Comparison of ENCODE assay signal across 8 cellular contexts in genomic region chr12:10612954-10613333, GRCh38. TPM values are rescaled to one million over a fixed set of nuclear protein-coding genes. Genes with fewer than 3 reads are reported as not detected.
DNase-seq lines count a peak whose midpoint lies in the region; ATAC-seq and TF ChIP-seq lines count a peak whose summit lies in the region.

No MANE protein-coding gene starts in this region.

- H3K9me3 ChIP-seq in left ventricle myocardium inferior (replicated peaks): no peaks in the 10 kb centered on the region
- H3K9me3 ChIP-seq in gastrocnemius medialis: no peaks in the 10 kb centered on the region

- in situ Hi-C loops in gastrocnemius medialis (cut with MboI; ENCODE audit: low sequenced_read_pairs in 4 of 4): loop anchor here in 3 of 4 donors (5.0 to 25.0 kb wide), 2 partner anchors 139 to 574 kb away; partner anchors contain the start of gene TAS2R42 (in 1 of the 3)

- peaks cover 23% of the 10 kb centered on the region for H3K4me1 ChIP-seq in left ventricle myocardium inferior
- peaks cover 12 to 16% of the 10 kb centered on the region in 2 donors for H3K4me1 ChIP-seq in gastrocnemius medialis

- intact Hi-C loops in activated CD4-positive, alpha-beta T cell treated with anti-CD3 and anti-CD28 coated beads, Interleukin-2, amount 10 ng/mL, durations not matched to agents 24 days and 14 days (cut with micrococcal nuclease): loop anchor here (1.0 to 5.0 kb wide), 5 partner anchors 62 to 746 kb away; partner anchors contain the start of genes CLEC2B, GABARAPL1, SMIM10L1 and STYK1
- intact Hi-C loops in left ventricle myocardium inferior (cut with micrococcal nuclease): loop anchor here (5.0 kb wide), 1 partner anchor 134 kb away; no protein-coding TSS in a partner anchor
- intact Hi-C loops in gastrocnemius medialis (cut with DNase I; ENCODE audit: low total_unique reads): loop anchor here (1.0 to 10.0 kb wide), 5 partner anchors 62 to 558 kb away; partner anchors contain the start of genes GABARAPL1, SMIM10L1, STYK1 and YBX3

- no peaks in the 10 kb centered on the region for H3K9me3 Mint-ChIP-seq in activated CD4-positive, alpha-beta T cell treated with anti-CD3 and anti-CD28 coated beads, Interleukin-2, amount 10 ng/mL, durations not matched to agents 24 days and 14 days

- peak overlapping the region; percentile 100 for H3K27ac Mint-ChIP-seq in activated CD4-positive, alpha-beta T cell treated with anti-CD3 and anti-CD28 coated beads, Interleukin-2, amount 10 ng/mL, durations not matched to agents 24 days and 14 days

- TF ChIP-seq POLR2A in gastrocnemius medialis (IDR thresholded peaks at IDR 0.05): no peak

- H3K36me3 ChIP-seq in left ventricle myocardium inferior (peaks cover 22% of the 10 kb centered on the region), gastrocnemius medialis (peaks cover 0 to 19% of the 10 kb centered on the region in 2 donors)

- H3K27me3 Mint-ChIP-seq in activated CD4-positive, alpha-beta T cell treated with anti-CD3 and anti-CD28 coated beads, Interleukin-2, amount 10 ng/mL, durations not matched to agents 24 days and 14 days: peaks cover 14% of the 10 kb centered on the region

- H3K27ac ChIP-seq in left ventricle myocardium inferior (replicated peaks) (peak overlapping the region; percentile 85), gastrocnemius medialis (peak overlapping the region; percentile 90 to 91 (median 90))

- H3K4me3 Mint-ChIP-seq in activated CD4-positive, alpha-beta T cell treated with anti-CD3 and anti-CD28 coated beads, Interleukin-2, amount 10 ng/mL, durations not matched to agents 24 days and 14 days: peak overlapping the region; percentile 100

- DNase-seq in activated CD4-positive, alpha-beta T cell treated with anti-CD3 and anti-CD28 coated beads, Interleukin-2, amount 10 ng/mL, durations not matched to agents 24 days and 14 days: no peak
- no peak for DNase-seq in activated CD4-positive, alpha-beta T cell treated with anti-CD3 and anti-CD28 coated beads, Interleukin-2, amount 50 U/mL, for 4 hours
- DNase-seq in left ventricle myocardium inferior: no peak
- DNase-seq in gastrocnemius medialis: no peak
- no peak for DNase-seq in T1000 (lab: John Stamatoyannopoulos, UW)
- no peak for DNase-seq in NCI-H2196 treated with DMSO at 0.1 percent for 48 hours (lab: John Stamatoyannopoulos, UW; ENCODE audit: unreplicated experiment)

- H3K36me3 Mint-ChIP-seq in activated CD4-positive, alpha-beta T cell treated with anti-CD3 and anti-CD28 coated beads, Interleukin-2, amount 10 ng/mL, durations not matched to agents 24 days and 14 days (ENCODE audit: low read depth): peaks cover 27% of the 10 kb centered on the region

- no peaks in the 10 kb centered on the region for H3K27me3 ChIP-seq in left ventricle myocardium inferior (ENCODE audit: low read depth)
- no peaks in the 10 kb centered on the region for H3K27me3 ChIP-seq in gastrocnemius medialis

- H3K4me1 Mint-ChIP-seq in activated CD4-positive, alpha-beta T cell treated with anti-CD3 and anti-CD28 coated beads, Interleukin-2, amount 10 ng/mL, durations not matched to agents 24 days and 14 days: peaks cover 27% of the 10 kb centered on the region

- TF ChIP-seq CTCF in WI38 (IDR thresholded peaks at IDR 0.05; ENCODE audit: low read depth, low read length) (no peak), left ventricle myocardium inferior (IDR thresholded peaks at IDR 0.05; ENCODE audit: borderline replicate concordance) (no peak), gastrocnemius medialis (IDR thresholded peaks at IDR 0.05 in 4 of 5, conservative IDR thresholded peaks at IDR 0.05 in 1 of 5) (no peak)

- ATAC-seq in HG03159 (IDR thresholded peaks at IDR 0.05; ENCODE audit: unreplicated experiment) (peak; percentile 4), gastrocnemius medialis (peak; percentile 22 to 30)

- H3K4me3 ChIP-seq in WI38 (ENCODE audit: low read depth, low read length): peak overlapping the region; percentile 95
- H3K4me3 ChIP-seq in left ventricle myocardium inferior: peak overlapping the region; percentile 74
- peak overlapping the region; percentile 68 to 89 (median 79) for H3K4me3 ChIP-seq in gastrocnemius medialis

RNA-seq across cellular contexts. Expression of gene MAGOHB, which starts 0.5 kb away (rescaled TPM):
- 88.6 and 91.1 TPM in 2 replicates for total RNA-seq in activated CD4-positive, alpha-beta T cell treated with anti-CD3 and anti-CD28 coated beads, Interleukin-2, amount 10 ng/mL, durations not matched to agents 24 days and 14 days
- 13.9 TPM for total RNA-seq in left ventricle myocardium inferior
- 1 to 10 TPM in 3 of 4 donors, under 1 TPM in 1; 0.80 to 6.3 (median 3.8) TPM for total RNA-seq in gastrocnemius medialis
